In the genomic region with DNA sequence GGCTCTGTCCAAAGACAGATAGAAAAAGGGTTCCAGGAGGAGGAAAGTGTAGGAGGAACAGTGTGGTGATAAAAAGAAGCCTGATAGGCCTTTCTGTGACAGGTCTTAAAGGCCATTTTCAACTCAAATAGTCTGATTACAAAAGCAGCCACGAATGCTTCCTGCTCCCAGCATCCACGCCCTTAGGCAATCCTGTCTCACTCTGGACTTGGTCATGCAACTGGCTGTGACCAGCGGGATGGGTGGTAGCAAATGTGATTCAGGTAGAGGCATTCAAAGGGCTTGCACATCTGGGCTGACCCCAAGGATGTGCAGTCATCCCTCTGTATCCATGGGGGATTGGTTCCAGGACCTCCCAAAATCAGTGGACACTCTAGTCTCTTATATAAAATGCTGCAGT, we compare ENCODE assay signal across 19 cellular contexts. TPM values are rescaled to one million over a fixed set of nuclear protein-coding genes. Genes with fewer than 3 reads are reported as not detected.
DNase-seq lines count a peak whose midpoint lies in the region; ATAC-seq, FAIRE-seq and TF ChIP-seq lines count a peak whose summit lies in the region.
"Had no signal": no experiment of that assay in that cellular context is flagged by ENCODE, and none has a peak within 500 bp of the region (broad histone marks: within the 10 kb centered on the region; RNA-seq: fewer than 3 reads in every experiment).

No MANE protein-coding gene starts in this region.

- intact Hi-C loops in left colon (cut with DNase I, micrococcal nuclease) = no loop called here
- intact Hi-C loops in HepG2 (cut with micrococcal nuclease; ENCODE audit: unreplicated experiment) = no loop called here
- intact Hi-C loops in lower lobe of right lung (cut with DNase I) = no loop called here

- H3K4me2 ChIP-seq in A549 (peak overlapping the region; percentile 17; the same call in 2 of the 3 replicates), HepG2 (ENCODE audit: low read depth, low read length) (no peak overlapping the region)

- no peaks in the 10 kb centered on the region for H4K20me1 ChIP-seq in HepG2 (ENCODE audit: insufficient read depth, low read length)

- no peaks in the 10 kb centered on the region for H3K79me2 ChIP-seq in HepG2 (ENCODE audit: insufficient read depth, low read length)

- H3K36me3 Mint-ChIP-seq in HFFc6 (ENCODE audit: low read depth) (peaks cover 50% of the 10 kb centered on the region), T-cell (peaks cover 49% of the 10 kb centered on the region)

- TF ChIP-seq EP300 in A549 (IDR thresholded peaks at IDR 0.05) (no peak), HepG2 (IDR thresholded peaks at IDR 0.05; ENCODE audit: low read depth in 2 of 2, low read length in 2 of 2) (no peak), HepG2 (CRISPR knock-in tag; IDR thresholded peaks at IDR 0.05; ENCODE audit: borderline replicate concordance) (no peak)

- CTCF ChIA-PET in A549 (lab: Yijun Ruan, JAX) (no interaction called here), HepG2 (lab: Yijun Ruan, JAX; ENCODE audit: low intra/inter-chr PET ratio, low total read pairs) (no interaction called here), T-cell (lab: Charles Lee) (no interaction called here)

- 51% methylated on average over 2 of the region's 3 CpGs for WGBS in A549 (ENCODE audit: missing lambda C conversion rate)
- 100% methylated on average over 2 of the region's 3 CpGs for WGBS in HepG2 (ENCODE audit: low lambda C conversion rate)

- TF ChIP-seq CTCF in A549 (IDR thresholded peaks at IDR 0.05) (no peak), HFFc6 (IDR thresholded peaks at IDR 0.05) (no peak), HepG2 (CRISPR knock-in tag; IDR thresholded peaks at IDR 0.05) (no peak), lower lobe of right lung (IDR thresholded peaks at IDR 0.05) (no peak)

- H3K27ac Mint-ChIP-seq in HFFc6 (peak overlapping the region; percentile 86), T-cell (no peak overlapping the region)
- H3K27ac Mint-ChIP-seq: activated naive CD8-positive, alpha-beta T cell treated with anti-CD3 and anti-CD28 coated beads, Interleukin-2, amount 50 U/mL, for 24 hours had no signal

- no TSS peak for BruUV-seq in HepG2 (replicated peaks; lab: Mats Ljungman, UMichigan)

- peak overlapping the region in 1 of 2 experiments; percentile 54; a peak in 4 of 6 replicates for H3K27ac ChIP-seq in A549
- no peak overlapping the region for H3K27ac ChIP-seq in HepG2 (ENCODE audit: extremely low read length, insufficient read depth, low read length)
- no peak overlapping the region for H3K27ac ChIP-seq in lower lobe of right lung
- H3K27ac ChIP-seq: prostate gland had no signal

- DNase-seq in A549 (ENCODE audit: low read depth in 1 of 2, low spot score in 1 of 2) (no peak), HFFc6 (peak; percentile 72), adipocyte (ENCODE audit: low read depth) (peak; percentile 33), left colon (no peak), HepG2 (ENCODE audit: low spot score) (no peak), T-cell (no peak), HUDEP-2 (lab: John Stamatoyannopoulos, UW; ENCODE audit: unreplicated experiment in 76 of 76) (no peak), lower lobe of right lung (no peak)
- DNase-seq: activated CD4-positive, alpha-beta T cell treated with anti-CD3 and anti-CD28 coated beads for 4 hours; activated naive CD8-positive, alpha-beta T cell treated with anti-CD3 and anti-CD28 coated beads, Interleukin-2, amount 50 U/mL, for 24 hours; activated T-cell treated with anti-CD3 and anti-CD28 coated beads, Interleukin-2, amount 50 U/mL, for 4 hours; central memory CD4-positive, alpha-beta T cell; hippocampal formation; naive B cell; SIG-M5; stimulated activated CD4-positive, alpha-beta T cell treated with anti-CD3 and anti-CD28 coated beads, Interleukin-15, amount 100 ng/mL, for 24 hours; substantia nigra had no signal

- POLR2A ChIA-PET in A549 (lab: Yijun Ruan, JAX) = no interaction called here
- POLR2A ChIA-PET in HepG2 (lab: Yijun Ruan, JAX) = interaction anchor here (5.2 kb wide), 1 partner anchor 14 kb away, joined by 23 read pairs; a partner anchor contains a TSS
- POLR2A ChIA-PET in T-cell (lab: Charles Lee) = no interaction called here

- H3K4me1 ChIP-seq in A549 (peaks cover 21% of the 10 kb centered on the region), adipocyte (ENCODE audit: control insufficient read depth, insufficient read depth, low read length) (peaks cover 36% of the 10 kb centered on the region), HepG2 (ENCODE audit: insufficient read depth, low read length) (peaks cover 35% of the 10 kb centered on the region), lower lobe of right lung (peaks cover 22% of the 10 kb centered on the region)
- H3K4me1 ChIP-seq: prostate gland had no signal

- H3K9me3 ChIP-seq in A549 = no peaks in the 10 kb centered on the region
- no peaks in the 10 kb centered on the region for H3K9me3 ChIP-seq in adipocyte (ENCODE audit: control insufficient read depth, low read length)
- H3K9me3 ChIP-seq in HepG2 (ENCODE audit: low read length) = no peaks in the 10 kb centered on the region
- H3K9me3 ChIP-seq in lower lobe of right lung = no peaks in the 10 kb centered on the region
- H3K9me3 ChIP-seq: prostate gland had no signal

- in situ Hi-C loops in HepG2 (cut with HindIII; ENCODE audit: extremely low pct_ligation_motif_present, low pct_unique_long_range_greater_than_20kb) = no loop called here

- H2AFZ ChIP-seq in HepG2 (ENCODE audit: low read length) = no peak overlapping the region

- H3K36me3 ChIP-seq in adipocyte (ENCODE audit: control insufficient read depth, insufficient read depth, low read length, severe bottlenecking) (no peaks in the 10 kb centered on the region), HepG2 (replicated peaks in 1 of 2; ENCODE audit: control insufficient read depth in 1 of 2, insufficient read depth in 2 of 2, low read length in 2 of 2) (peaks cover 2 to 8% of the 10 kb centered on the region in 2 experiments; a peak in 3 of 5 replicates), lower lobe of right lung (no peaks in the 10 kb centered on the region)
- H3K36me3 ChIP-seq: prostate gland had no signal

- H3K4me1 Mint-ChIP-seq in HFFc6 (ENCODE audit: low read depth) (peaks cover 92% of the 10 kb centered on the region), T-cell (peaks cover 21 to 33% (median 27%) of the 10 kb centered on the region in 3 donors)

- TF ChIP-seq POLR2A in A549 (IDR thresholded peaks at IDR 0.05; ENCODE audit: low read length) (no peak), HepG2 (IDR thresholded peaks at IDR 0.05; ENCODE audit: insufficient read depth in 1 of 2, low read depth in 2 of 2, low read length in 2 of 2) (no peak)

- H3K9me3 Mint-ChIP-seq in HFFc6 (no peaks in the 10 kb centered on the region), T-cell (no peaks in the 10 kb centered on the region)
- H3K9me3 Mint-ChIP-seq: activated naive CD8-positive, alpha-beta T cell treated with anti-CD3 and anti-CD28 coated beads, Interleukin-2, amount 50 U/mL, for 24 hours; activated T-cell treated with anti-CD3 and anti-CD28 coated beads, Interleukin-2, amount 50 U/mL, for 4 hours; naive B cell had no signal

- H3K27me3 ChIP-seq in adipocyte (replicated peaks; ENCODE audit: control insufficient read depth, insufficient read depth, low read length) (no peaks in the 10 kb centered on the region), HepG2 (ENCODE audit: control insufficient read depth in 1 of 2, insufficient read depth in 2 of 2, low read length in 2 of 2) (no peaks in the 10 kb centered on the region), lower lobe of right lung (ENCODE audit: low read depth) (no peaks in the 10 kb centered on the region)

- no peak for ATAC-seq in A549
- ATAC-seq in left colon = peak; percentile 17
- ATAC-seq in HepG2 = no peak
- ATAC-seq in T-cell (replicated peaks in 1 of 4) = no peak
- no peak for ATAC-seq in lower lobe of right lung
- ATAC-seq: activated naive CD8-positive, alpha-beta T cell treated with anti-CD3 and anti-CD28 coated beads, Interleukin-2, amount 50 U/mL, for 24 hours; activated T-cell treated with anti-CD3 and anti-CD28 coated beads, Interleukin-2, amount 50 U/mL, for 4 hours had no signal

- H3K4me3 Mint-ChIP-seq in HFFc6 = peak overlapping the region; percentile 30; the same call in 1 of the 2 replicates
- H3K4me3 Mint-ChIP-seq in T-cell = no peak overlapping the region
- H3K4me3 Mint-ChIP-seq: activated naive CD8-positive, alpha-beta T cell treated with anti-CD3 and anti-CD28 coated beads, Interleukin-2, amount 50 U/mL, for 24 hours; activated T-cell treated with anti-CD3 and anti-CD28 coated beads, Interleukin-2, amount 50 U/mL, for 4 hours; naive B cell had no signal

- TF ChIP-seq RAD21 in A549 (conservative IDR thresholded peaks at IDR 0.05 in 1 of 2, IDR thresholded peaks at IDR 0.05 in 1 of 2) = no peak
- TF ChIP-seq RAD21 in HepG2 (CRISPR knock-in tag; IDR thresholded peaks at IDR 0.05) = no peak

- FAIRE-seq in A549 (lab: Jason Lieb, UNC) (no peak), HepG2 (lab: Jason Lieb, UNC) (no peak)
- FAIRE-seq: endometrium had no signal

- H3K4me3 ChIP-seq in A549 (no peak overlapping the region), adipocyte (ENCODE audit: low read length) (no peak overlapping the region), HepG2 (replicated peaks in 1 of 3; ENCODE audit: insufficient read depth in 1 of 3, low read depth in 2 of 3, low read length in 3 of 3) (no peak overlapping the region), lower lobe of right lung (no peak overlapping the region)
- H3K4me3 ChIP-seq: prostate gland had no signal

- no peaks in the 10 kb centered on the region; the same call in 1 of the 2 replicates for H3K27me3 Mint-ChIP-seq in HFFc6 (ENCODE audit: insufficient read depth)
- no peaks in the 10 kb centered on the region for H3K27me3 Mint-ChIP-seq in T-cell
- H3K27me3 Mint-ChIP-seq: activated naive CD8-positive, alpha-beta T cell treated with anti-CD3 and anti-CD28 coated beads, Interleukin-2, amount 50 U/mL, for 24 hours; naive B cell had no signal

- H3K9ac ChIP-seq in adipocyte (ENCODE audit: low read length) = peak overlapping the region; percentile 82
- no peak overlapping the region for H3K9ac ChIP-seq in HepG2 (ENCODE audit: insufficient read depth, low read depth, low read length)

RNA-seq across cellular contexts. Expression of a gene that starts 14.4 kb away (rescaled TPM):
- polyA plus RNA-seq in A549 (2011; rRNA removed) (7.4 and 9.7 TPM in 2 replicates), A549 (2017; fragmentation: RNase III; extraction: RNeasy Plus Mini Kit Qiagen cat#74134 plus additional on column Dnase treatment) (2.3 to 2.9 TPM (median 2.5 TPM) in 3 replicates), HepG2 (2011; rRNA removed) (8.2 and 9.4 TPM in 2 replicates)
- polyA plus RNA-seq in A549 (2012; cell fraction: cytosol; rRNA removed) = 0.95 and 1.1 TPM in 2 replicates
- polyA plus RNA-seq in A549 (2012; cell fraction: nucleus; rRNA removed) = 0.62 and 1.0 TPM in 2 replicates
- polyA minus RNA-seq in A549 (2011; rRNA and poly(A)+ RNA removed) = 2.2 and 2.8 TPM in 2 replicates
- 1 to 10 TPM; 4.5 to 6.2 (median 5.4) TPM for total RNA-seq in HFFc6 (2021; fragmentation: NEBNext Ultra II Directional; extraction: Animal tissue kit (Norgen Biotek cat#: 25700))
- total RNA-seq in left colon (10 to 100 TPM; 11.1 to 17.7 TPM), HepG2 (2016; rRNA removed; fragmentation: Illumina TruSeq; extraction: Trizol) (14.3 and 17.1 TPM in 2 replicates), T-cell (10 to 100 TPM; 12.4 to 16.2 (median 15.0) TPM), lower lobe of right lung (11.3 TPM)
- total RNA-seq in HepG2 (2016; cell fraction: cytosol; rRNA removed; fragmentation: Illumina TruSeq; extraction: Trizol; ENCODE audit: low read depth) = 33.7 and 40.0 TPM in 2 replicates
- total RNA-seq in HepG2 (2016; cell fraction: insoluble cytoplasmic fraction; rRNA removed; fragmentation: Illumina TruSeq; extraction: Trizol) = 13.3 and 16.6 TPM in 2 replicates
- 18.7 and 20.0 TPM in 2 replicates for total RNA-seq in HepG2 (2016; cell fraction: membrane; rRNA removed; fragmentation: Illumina TruSeq; extraction: Trizol)
- total RNA-seq in HepG2 (2016; cell fraction: nucleus; rRNA removed; fragmentation: Illumina TruSeq; extraction: Trizol) = 20.9 and 21.1 TPM in 2 replicates
- polyA plus RNA-seq in HepG2 (2011; cell fraction: cytosol; rRNA removed) = 3.3 and 4.8 TPM in 2 replicates
- 8.3 and 10.6 TPM in 2 replicates for polyA plus RNA-seq in HepG2 (2011; cell fraction: nucleus; rRNA removed)
- polyA plus RNA-seq in HepG2 (2012) = 10.0 and 14.1 TPM in 2 replicates
- polyA plus RNA-seq in HepG2 (2016; cell fraction: cytosol; fragmentation: Illumina TruSeq; extraction: Trizol; ENCODE audit: low read depth) = 0.59 and 0.72 TPM in 2 replicates
- polyA plus RNA-seq in HepG2 (2016; cell fraction: insoluble cytoplasmic fraction; fragmentation: Illumina TruSeq; extraction: Trizol; ENCODE audit: low read depth) = 7.3 and 8.6 TPM in 2 replicates
- polyA plus RNA-seq in HepG2 (2016; cell fraction: membrane; fragmentation: Illumina TruSeq; extraction: Trizol; ENCODE audit: low read depth) = 1.5 and 1.7 TPM in 2 replicates
- 14.0 and 14.4 TPM in 2 replicates for polyA plus RNA-seq in HepG2 (2016; cell fraction: nucleus; fragmentation: Illumina TruSeq; extraction: Trizol; ENCODE audit: insufficient read depth, low read depth)
- polyA minus RNA-seq in HepG2 (2011; rRNA and poly(A)+ RNA removed; ENCODE audit: low replicate concordance) = 4.3 and 5.5 TPM in 2 replicates
- polyA minus RNA-seq in HepG2 (2011; cell fraction: cytosol; rRNA and poly(A)+ RNA removed) = 9.5 and 17.6 TPM in 2 replicates
- 60.2 and 61.7 TPM in 2 replicates for polyA minus RNA-seq in HepG2 (2011; cell fraction: nucleus; rRNA and poly(A)+ RNA removed)

RNA-seq across cellular contexts. Expression of a gene that starts 59.2 kb away (rescaled TPM):
- polyA plus RNA-seq in A549 (2011; rRNA removed) (4.8 and 7.7 TPM in 2 replicates), A549 (2017; fragmentation: RNase III; extraction: RNeasy Plus Mini Kit Qiagen cat#74134 plus additional on column Dnase treatment) (6.8 to 8.4 TPM (median 7.8 TPM) in 3 replicates), HepG2 (2011; rRNA removed) (5.4 and 6.9 TPM in 2 replicates)
- polyA plus RNA-seq in A549 (2012; cell fraction: cytosol; rRNA removed) = 2.0 and 2.6 TPM in 2 replicates
- 1.0 and 1.1 TPM in 2 replicates for polyA plus RNA-seq in A549 (2012; cell fraction: nucleus; rRNA removed)
- 0.54 and 1.1 TPM in 2 replicates for polyA minus RNA-seq in A549 (2011; rRNA and poly(A)+ RNA removed)
- total RNA-seq in HFFc6 (2021; fragmentation: NEBNext Ultra II Directional; extraction: Animal tissue kit (Norgen Biotek cat#: 25700)) = 10 to 100 TPM; 28.3 to 33.8 (median 30.5) TPM
- total RNA-seq in left colon (10 to 100 TPM; 23.8 to 28.4 TPM), HepG2 (2016; rRNA removed; fragmentation: Illumina TruSeq; extraction: Trizol) (25.8 and 40.8 TPM in 2 replicates), T-cell (10 to 100 TPM; 11.6 to 16.6 (median 14.6) TPM), lower lobe of right lung (21.1 TPM)
- 3.7 and 4.1 TPM in 2 replicates for total RNA-seq in HepG2 (2016; cell fraction: cytosol; rRNA removed; fragmentation: Illumina TruSeq; extraction: Trizol; ENCODE audit: low read depth)
- total RNA-seq in HepG2 (2016; cell fraction: insoluble cytoplasmic fraction; rRNA removed; fragmentation: Illumina TruSeq; extraction: Trizol) = 24.9 and 40.9 TPM in 2 replicates
- total RNA-seq in HepG2 (2016; cell fraction: membrane; rRNA removed; fragmentation: Illumina TruSeq; extraction: Trizol) = 17.4 and 21.4 TPM in 2 replicates
- 17.9 and 19.5 TPM in 2 replicates for total RNA-seq in HepG2 (2016; cell fraction: nucleus; rRNA removed; fragmentation: Illumina TruSeq; extraction: Trizol)
- polyA plus RNA-seq in HepG2 (2011; cell fraction: cytosol; rRNA removed) = 2.4 and 3.7 TPM in 2 replicates
- polyA plus RNA-seq in HepG2 (2011; cell fraction: nucleus; rRNA removed) = 2.4 TPM in 2 replicates
- 8.6 and 12.2 TPM in 2 replicates for polyA plus RNA-seq in HepG2 (2012)
- 2.3 and 2.7 TPM in 2 replicates for polyA plus RNA-seq in HepG2 (2016; cell fraction: cytosol; fragmentation: Illumina TruSeq; extraction: Trizol; ENCODE audit: low read depth)
- polyA plus RNA-seq in HepG2 (2016; cell fraction: insoluble cytoplasmic fraction; fragmentation: Illumina TruSeq; extraction: Trizol; ENCODE audit: low read depth) = 43.6 and 50.6 TPM in 2 replicates
- polyA plus RNA-seq in HepG2 (2016; cell fraction: membrane; fragmentation: Illumina TruSeq; extraction: Trizol; ENCODE audit: low read depth) = 11.4 and 12.6 TPM in 2 replicates
- polyA plus RNA-seq in HepG2 (2016; cell fraction: nucleus; fragmentation: Illumina TruSeq; extraction: Trizol; ENCODE audit: insufficient read depth, low read depth) = 20.1 and 21.9 TPM in 2 replicates
- polyA minus RNA-seq in HepG2 (2011; rRNA and poly(A)+ RNA removed; ENCODE audit: low replicate concordance) = 2.6 and 3.4 TPM in 2 replicates
- 3.4 and 6.0 TPM in 2 replicates for polyA minus RNA-seq in HepG2 (2011; cell fraction: cytosol; rRNA and poly(A)+ RNA removed)
- polyA minus RNA-seq in HepG2 (2011; cell fraction: nucleus; rRNA and poly(A)+ RNA removed) = 8.8 and 9.7 TPM in 2 replicates

Comparison
In these comparisons a context has a peak if more than half of its experiments do, and no peak if none do; other contexts are left out.
1. DNase-seq: peak in HFFc6 (single experiment) and adipocyte (single experiment); none in A549 (0 of 2), left colon (0 of 2), HepG2 (single experiment), T-cell (0 of 34), HUDEP-2 (0 of 76) and lower lobe of right lung (single experiment).